In the genomic region with DNA sequence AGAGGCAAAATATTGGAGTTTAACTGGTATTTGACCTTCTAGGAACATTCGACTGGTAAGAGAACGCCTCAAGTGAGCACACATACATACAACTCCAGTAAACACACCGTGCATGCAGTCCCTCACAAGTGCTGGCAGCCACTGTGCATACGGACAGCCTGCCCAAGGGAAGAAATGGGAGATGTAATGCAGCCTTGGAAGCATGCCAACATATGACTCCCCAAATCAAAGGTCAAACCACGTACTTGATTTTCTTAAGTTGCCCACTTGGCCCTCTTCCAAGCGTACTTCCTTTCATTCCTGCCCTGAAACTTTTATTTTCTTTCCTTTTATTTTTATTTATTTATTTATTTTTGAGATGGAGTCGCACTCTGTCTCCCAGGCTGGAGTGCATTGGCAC, we compare ENCODE assay signal across 15 cellular contexts.
A peak's percentile ranks its signal among the peaks of the same experiment; 100 is the strongest.
DNase-seq lines count a peak whose midpoint lies in the region; ATAC-seq and TF ChIP-seq lines count a peak whose summit lies in the region.
"Had no signal": no experiment of that assay in that cellular context is flagged by ENCODE, and none has a peak within 500 bp of the region (broad histone marks: within the 10 kb centered on the region; RNA-seq: fewer than 3 reads in every experiment).

No MANE protein-coding gene starts in this region.

- no peaks in the 10 kb centered on the region for H3K27me3 Mint-ChIP-seq in activated T-helper 1 cell treated with anti-CD3 and anti-CD28 coated beads, Interleukin-12 subunit alpha, Interleukin-12 subunit beta, Interleukin-2, Interleukin-4 antibody, amounts not matched to agents 30 ng/mL and 10 ng/mL and 1 ng/mL, durations not matched to agents 14 hours and 24 hours and 36 hours (ENCODE audit: insufficient read depth)

- no peak for TF ChIP-seq POLR2A in body of pancreas (IDR thresholded peaks at IDR 0.05)

- DNase-seq in DMS53 (lab: John Stamatoyannopoulos, UW) (peak; percentile 38), DMS53 treated with DMSO at 0.1 percent for 48 hours (lab: John Stamatoyannopoulos, UW; ENCODE audit: unreplicated experiment) (no peak), MG63 (peak; percentile 47), body of pancreas (peak in 3 of 4 donors; percentile 14 to 19 (median 16)), mucosa of descending colon (peak in 2 of 3 donors; percentile 46 to 73), iPS-NIHi11 (ENCODE audit: low spot score) (no peak), DMS114 treated with DMSO at 0.1 percent for 48 hours (lab: John Stamatoyannopoulos, UW; ENCODE audit: unreplicated experiment) (no peak)
- DNase-seq in activated T-helper 1 cell treated with anti-CD3 and anti-CD28 coated beads, Interleukin-12 subunit alpha, Interleukin-12 subunit beta, Interleukin-2, Interleukin-4 antibody, amounts not matched to agents 30 ng/mL and 10 ng/mL and 1 ng/mL, durations not matched to agents 14 hours and 24 hours and 36 hours (ENCODE audit: low spot score): no peak
- DNase-seq: 8988T; activated CD4-positive, CD25-positive, alpha-beta regulatory T cell treated with anti-CD3 and anti-CD28 coated beads, Interleukin-2, amount 50 U/mL, for 72 hours; cerebellar nuclear complex had no signal

- no peaks in the 10 kb centered on the region for H3K27me3 ChIP-seq in MG63
- no peaks in the 10 kb centered on the region for H3K27me3 ChIP-seq in body of pancreas
- H3K27me3 ChIP-seq: tibial nerve had no signal

- H3K4me3 Mint-ChIP-seq in activated T-helper 1 cell treated with anti-CD3 and anti-CD28 coated beads, Interleukin-12 subunit alpha, Interleukin-12 subunit beta, Interleukin-2, Interleukin-4 antibody, amounts not matched to agents 30 ng/mL and 10 ng/mL and 1 ng/mL, durations not matched to agents 14 hours and 24 hours and 36 hours: no peak overlapping the region
- H3K4me3 Mint-ChIP-seq: neural crest cell had no signal

- TF ChIP-seq CTCF in body of pancreas (IDR thresholded peaks at IDR 0.05) (no peak), mucosa of descending colon (IDR thresholded peaks at IDR 0.05) (no peak)

- no peak overlapping the region for H3K27ac Mint-ChIP-seq in activated T-helper 1 cell treated with anti-CD3 and anti-CD28 coated beads, Interleukin-12 subunit alpha, Interleukin-12 subunit beta, Interleukin-2, Interleukin-4 antibody, amounts not matched to agents 30 ng/mL and 10 ng/mL and 1 ng/mL, durations not matched to agents 14 hours and 24 hours and 36 hours

- intact Hi-C loops in body of pancreas (cut with DNase I): no loop called here
- intact Hi-C loops in mucosa of descending colon (cut with DNase I, micrococcal nuclease): loop anchor here in 1 of 2 donors (5.0 kb wide), 1 partner anchor 206 kb away; the partner anchor contains the start of gene SPRY1
- intact Hi-C loops in activated T-helper 1 cell treated with anti-CD3 and anti-CD28 coated beads, Interleukin-12 subunit alpha, Interleukin-12 subunit beta, Interleukin-2, Interleukin-4 antibody, amounts not matched to agents 30 ng/mL and 10 ng/mL and 1 ng/mL, durations not matched to agents 14 hours and 24 hours and 36 hours (cut with micrococcal nuclease): loop anchor here (5.0 kb wide), 2 partner anchors 41 to 206 kb away; partner anchors contain the start of gene SPRY1

- no peaks in the 10 kb centered on the region for H3K36me3 ChIP-seq in MG63
- H3K36me3 ChIP-seq in body of pancreas (replicated peaks in 1 of 2; ENCODE audit: insufficient read depth in 1 of 2, low read depth in 2 of 2): no peaks in the 10 kb centered on the region
- no peaks in the 10 kb centered on the region for H3K36me3 ChIP-seq in mucosa of descending colon (ENCODE audit: low read depth)
- H3K36me3 ChIP-seq: tibial nerve had no signal

- H3K36me3 Mint-ChIP-seq in activated T-helper 1 cell treated with anti-CD3 and anti-CD28 coated beads, Interleukin-12 subunit alpha, Interleukin-12 subunit beta, Interleukin-2, Interleukin-4 antibody, amounts not matched to agents 30 ng/mL and 10 ng/mL and 1 ng/mL, durations not matched to agents 14 hours and 24 hours and 36 hours (ENCODE audit: low read depth): peaks cover 8% of the 10 kb centered on the region

- H3K9me3 ChIP-seq in MG63: no peaks in the 10 kb centered on the region
- no peaks in the 10 kb centered on the region for H3K9me3 ChIP-seq in body of pancreas
- no peaks in the 10 kb centered on the region for H3K9me3 ChIP-seq in mucosa of descending colon
- H3K9me3 ChIP-seq: tibial nerve had no signal

- no peak for ATAC-seq in body of pancreas
- peak; percentile 32 for ATAC-seq in mucosa of descending colon
- ATAC-seq: HCT116, left lobe of liver had no signal

- H3K4me1 Mint-ChIP-seq in activated T-helper 1 cell treated with anti-CD3 and anti-CD28 coated beads, Interleukin-12 subunit alpha, Interleukin-12 subunit beta, Interleukin-2, Interleukin-4 antibody, amounts not matched to agents 30 ng/mL and 10 ng/mL and 1 ng/mL, durations not matched to agents 14 hours and 24 hours and 36 hours (ENCODE audit: low read depth): peaks cover 63% of the 10 kb centered on the region

- no peaks in the 10 kb centered on the region for H3K9me3 Mint-ChIP-seq in activated T-helper 1 cell treated with anti-CD3 and anti-CD28 coated beads, Interleukin-12 subunit alpha, Interleukin-12 subunit beta, Interleukin-2, Interleukin-4 antibody, amounts not matched to agents 30 ng/mL and 10 ng/mL and 1 ng/mL, durations not matched to agents 14 hours and 24 hours and 36 hours

- H3K4me1 ChIP-seq in body of pancreas (peaks cover 20% of the 10 kb centered on the region), mucosa of descending colon (ENCODE audit: low read depth) (peaks cover 45% of the 10 kb centered on the region)

- H3K27ac ChIP-seq in body of pancreas: no peak overlapping the region
- H3K27ac ChIP-seq: tibial nerve had no signal

- no peak overlapping the region for H3K4me3 ChIP-seq in MG63
- no peak overlapping the region for H3K4me3 ChIP-seq in body of pancreas
- H3K4me3 ChIP-seq in mucosa of descending colon: no peak overlapping the region
- H3K4me3 ChIP-seq: tibial nerve had no signal

- WGBS in body of pancreas, 2 donors: 67 to 69% methylated on average over 7 of the region's 7 CpGs

Comparison
In these comparisons a context has a peak if more than half of its experiments do, and no peak if none do; other contexts are left out.
1. DNase-seq: peak in DMS53 (single experiment), MG63 (single experiment), body of pancreas (3 of 4) and mucosa of descending colon (2 of 3); none in DMS53 treated with DMSO at 0.1 percent for 48 hours (single experiment), activated T-helper 1 cell treated with anti-CD3 and anti-CD28 coated beads, Interleukin-12 subunit alpha, Interleukin-12 subunit beta, Interleukin-2, Interleukin-4 antibody, amounts not matched to agents 30 ng/mL and 10 ng/mL and 1 ng/mL, durations not matched to agents 14 hours and 24 hours and 36 hours (single experiment), iPS-NIHi11 (single experiment) and DMS114 treated with DMSO at 0.1 percent for 48 hours (single experiment).